Comparison of ENCODE assay signal across 9 cellular contexts in the genomic region with DNA sequence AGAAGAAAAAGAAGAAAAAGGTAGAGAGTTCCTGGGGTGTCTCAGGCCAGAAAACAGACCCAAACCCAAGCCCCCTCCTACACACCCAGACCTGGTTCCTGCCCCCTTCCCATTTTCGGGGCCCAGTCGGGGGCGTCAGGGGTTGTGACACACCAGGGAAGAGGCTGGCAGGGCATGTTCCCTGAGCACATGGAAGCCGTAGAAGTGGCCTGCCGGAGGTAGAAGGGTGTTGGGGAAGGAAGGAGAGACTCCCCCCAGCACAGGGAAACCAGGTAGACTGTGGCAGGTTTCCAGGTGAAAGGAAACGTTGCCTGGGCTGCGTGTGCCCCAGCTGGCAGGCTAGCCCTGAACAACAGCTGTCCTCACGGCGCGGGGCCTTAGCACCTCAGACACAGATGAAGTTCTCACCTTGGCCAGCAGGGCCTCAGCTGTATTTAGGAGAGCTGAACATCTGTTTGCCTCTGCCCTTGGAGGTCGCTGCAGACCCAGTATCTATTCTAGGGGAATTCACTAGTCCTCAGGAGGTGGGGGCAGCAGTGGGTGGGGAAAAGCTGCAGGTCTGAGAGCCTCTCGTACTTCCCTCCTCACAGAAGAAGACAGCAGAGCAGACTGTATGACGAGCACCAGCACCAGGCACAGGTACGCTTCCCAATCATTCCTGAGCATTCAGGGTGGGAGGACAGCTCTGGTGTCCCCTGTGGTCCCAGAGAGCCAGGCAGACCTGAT. TPM values are rescaled to one million over a fixed set of nuclear protein-coding genes. Genes with fewer than 3 reads are reported as not detected.
DNase-seq lines count a peak whose midpoint lies in the region; ATAC-seq and TF ChIP-seq lines count a peak whose summit lies in the region.
"Had no signal": no experiment of that assay in that cellular context is flagged by ENCODE, and none has a peak within 500 bp of the region (broad histone marks: within the 10 kb centered on the region; RNA-seq: fewer than 3 reads in every experiment).

No MANE protein-coding gene starts in this region.

- intact Hi-C loops in transverse colon (cut with DNase I; ENCODE audit: low total_unique reads) = no loop called here

- peak overlapping the region in 1 of 4 donors; percentile 17 for H3K27ac ChIP-seq in transverse colon

- H3K9me3 ChIP-seq in transverse colon = no peaks in the 10 kb centered on the region

- in situ Hi-C loops in transverse colon (cut with MboI; ENCODE audit: low pct_ligation_motif_present in 1 of 4, low pct_unique_long_range_greater_than_20kb in 1 of 4, low sequenced_read_pairs in 3 of 4) = no loop called here

- H3K36me3 ChIP-seq in transverse colon = peaks cover 0 to 18% (median 8%) of the 10 kb centered on the region in 4 donors

- no peaks in the 10 kb centered on the region for H3K27me3 ChIP-seq in transverse colon

- TF ChIP-seq POLR2A in transverse colon (IDR thresholded peaks at IDR 0.05) = no peak

- 60% methylated on average over 14 of the region's 14 CpGs; no CpG with 5 or more reads in 1 of the 2 donors for WGBS in transverse colon (ENCODE audit: low coverage in 1 of 2), 2 donors

- no peak for DNase-seq in GM12864 (ENCODE audit: low read depth)
- DNase-seq in GM20000 (ENCODE audit: low spot score) = peak; percentile 74
- no peak for DNase-seq in choroid plexus epithelial cell (ENCODE audit: low read depth)
- peak; percentile 30 for DNase-seq in transverse colon
- DNase-seq in globus pallidus (ENCODE audit: low spot score) = no peak
- DNase-seq in epidermal melanocyte (ENCODE audit: insufficient read length, low spot score) = no peak

- no peaks in the 10 kb centered on the region for H3K4me1 ChIP-seq in transverse colon

- H3K4me3 ChIP-seq in GM12864 (ENCODE audit: low read depth, low read length) (no peak overlapping the region), choroid plexus epithelial cell (ENCODE audit: low read depth, low read length) (no peak overlapping the region), transverse colon (no peak overlapping the region)

- no peak for TF ChIP-seq EP300 in transverse colon (IDR thresholded peaks at IDR 0.05; ENCODE audit: low read depth)

- TF ChIP-seq CTCF in GM12864 (IDR thresholded peaks at IDR 0.05; ENCODE audit: low read depth, low read length, missing control alignments) = peak; percentile 84
- peak; percentile 72 for TF ChIP-seq CTCF in GM20000 (IDR thresholded peaks at IDR 0.05; ENCODE audit: extremely low read depth, missing control alignments)
- peak; percentile 39 for TF ChIP-seq CTCF in choroid plexus epithelial cell (conservative IDR thresholded peaks at IDR 0.05; ENCODE audit: low read depth, low read length)
- TF ChIP-seq CTCF in transverse colon (IDR thresholded peaks at IDR 0.05) = peak; percentile 25 to 47 (median 31)

- ATAC-seq in HG03521 (IDR thresholded peaks at IDR 0.05; ENCODE audit: unreplicated experiment) (peak; percentile 56), GM19324 (IDR thresholded peaks at IDR 0.05; ENCODE audit: low FRiP score, unreplicated experiment) (no peak)

RNA-seq across cellular contexts. Expression of a gene that starts 14.1 kb away (rescaled TPM):
- total RNA-seq in transverse colon = 100 to 1,000 TPM in 3 of 4 donors, 10 to 100 TPM in 1; 54.3 to 451 (median 259) TPM
- total RNA-seq: NCI-H460 had no signal

RNA-seq across cellular contexts. Expression of a gene that starts 41.1 kb away (rescaled TPM):
- total RNA-seq in transverse colon = 10 to 100 TPM; 12.0 to 87.2 (median 31.3) TPM

RNA-seq across cellular contexts. Expression of a gene that starts 50.9 kb away (rescaled TPM):
- total RNA-seq in transverse colon = 1,000 to 10,000 TPM; 1,179 to 2,387 (median 1,878) TPM

Comparison
In these comparisons a context has a peak if more than half of its experiments do, and no peak if none do; other contexts are left out.
1. DNase-seq: peak in GM20000 (single experiment) and transverse colon (single experiment); none in GM12864 (single experiment), choroid plexus epithelial cell (single experiment), globus pallidus (single experiment) and epidermal melanocyte (single experiment).
2. CTCF ChIP-seq: peak in every context shown above with its lines; median percentile 84 in GM12864; 72 in GM20000; 39 in choroid plexus epithelial cell; 31 in transverse colon.